Comparison of ENCODE assay signal across 14 cellular contexts in genomic region chr12:116092162-116092561, GRCh38.
"Had no signal": no experiment of that assay in that cellular context is flagged by ENCODE, and none has a peak within 500 bp of the region (broad histone marks: within the 10 kb centered on the region; RNA-seq: fewer than 3 reads in every experiment).

No MANE protein-coding gene starts in this region.

- ATAC-seq: foreskin keratinocyte; left colon; naive thymus-derived CD4-positive, alpha-beta T cell; sciatic nerve; stimulated activated naive B cell treated with anti-CD40 and anti-IgM and Interleukin-4, amounts not matched to agents 10 μg/mL and 1 μg/mL and 100 μg/mL, for 72 hours had no signal

- H3K9me3 ChIP-seq: spleen had no signal

- H3K4me3 ChIP-seq: spleen had no signal

- H3K9me3 Mint-ChIP-seq: dendritic cell treated with granulocyte-macrophage colony-stimulating factor and Interleukin-4, amounts not matched to agents 40 ng/mL and 50 ng/mL, for 4 days; stimulated activated naive B cell treated with anti-CD40 and anti-IgM and Interleukin-4, amounts not matched to agents 10 μg/mL and 1 μg/mL and 100 μg/mL, for 72 hours had no signal

- H3K27ac ChIP-seq: foreskin keratinocyte, spleen had no signal

- H3K4me1 ChIP-seq: foreskin keratinocyte had no signal

- H3K27ac Mint-ChIP-seq: dendritic cell treated with granulocyte-macrophage colony-stimulating factor and Interleukin-4, amounts not matched to agents 40 ng/mL and 50 ng/mL, for 4 days; stimulated activated naive B cell treated with anti-CD40 and anti-IgM and Interleukin-4, amounts not matched to agents 10 μg/mL and 1 μg/mL and 100 μg/mL, for 72 hours had no signal

- H3K27me3 ChIP-seq: foreskin keratinocyte, spleen had no signal

- DNase-seq: cerebellar nuclear complex; foreskin keratinocyte; head of caudate nucleus; hippocampal formation; left colon; naive thymus-derived CD4-positive, alpha-beta T cell; posterior cingulate gyrus; spleen; stimulated activated CD4-positive, alpha-beta T cell treated with anti-CD3 and anti-CD28 coated beads, Interleukin-15, amount 100 ng/mL, for 24 hours; stimulated activated CD4-positive, alpha-beta T cell treated with anti-CD3 and anti-CD28 coated beads, Interleukin-1b, Interleukin-23, amount 100 ng/mL, for 48 hours; stimulated activated CD4-positive, alpha-beta T cell treated with anti-CD3 and anti-CD28 coated beads, Interleukin-4, amount 100 ng/mL, for 24 hours; stimulated activated naive B cell treated with anti-CD40 and anti-IgM and Interleukin-4, amounts not matched to agents 10 μg/mL and 1 μg/mL and 100 μg/mL, for 72 hours had no signal

- H3K4me3 Mint-ChIP-seq: dendritic cell treated with granulocyte-macrophage colony-stimulating factor and Interleukin-4, amounts not matched to agents 40 ng/mL and 50 ng/mL, for 4 days; naive thymus-derived CD4-positive, alpha-beta T cell; stimulated activated naive B cell treated with anti-CD40 and anti-IgM and Interleukin-4, amounts not matched to agents 10 μg/mL and 1 μg/mL and 100 μg/mL, for 72 hours had no signal

- H3K27me3 Mint-ChIP-seq: dendritic cell treated with granulocyte-macrophage colony-stimulating factor and Interleukin-4, amounts not matched to agents 40 ng/mL and 50 ng/mL, for 4 days; naive thymus-derived CD4-positive, alpha-beta T cell; stimulated activated naive B cell treated with anti-CD40 and anti-IgM and Interleukin-4, amounts not matched to agents 10 μg/mL and 1 μg/mL and 100 μg/mL, for 72 hours had no signal
